Comparison of ENCODE assay signal across 34 cellular contexts in the genomic region with DNA sequence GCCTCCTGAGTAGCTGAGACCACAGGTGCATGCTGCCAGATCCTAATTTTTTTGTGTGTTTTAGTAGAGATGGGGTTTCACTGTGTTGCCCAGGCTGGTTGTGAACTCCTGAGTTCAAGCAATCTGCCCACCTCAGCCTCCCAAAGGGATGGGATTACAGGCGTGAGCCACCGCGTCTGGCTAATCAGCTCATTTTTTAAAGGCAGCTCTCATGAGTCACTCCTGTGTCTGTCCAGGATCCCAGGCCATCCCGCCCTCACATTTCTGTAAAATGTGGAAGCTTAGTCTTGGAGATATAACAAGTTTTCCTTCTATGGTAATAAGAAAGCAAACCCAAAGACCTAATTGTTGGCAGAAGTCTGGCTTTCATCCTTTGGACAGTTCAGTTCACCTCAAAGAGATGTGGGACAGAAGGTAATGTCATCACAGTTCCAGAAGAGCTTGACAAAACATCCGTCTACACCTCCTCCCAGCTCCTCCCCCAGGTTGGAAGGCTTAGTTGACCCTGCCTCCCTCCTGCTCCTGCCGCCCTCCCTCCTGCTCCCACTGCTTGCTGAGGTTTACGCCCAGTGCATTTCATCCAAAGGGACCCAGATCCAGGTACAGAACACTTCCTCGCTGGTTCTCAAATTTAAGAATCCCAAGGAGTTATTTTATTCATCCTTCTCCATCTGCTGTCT. TPM values are rescaled to one million over a fixed set of nuclear protein-coding genes. Genes with fewer than 3 reads are reported as not detected.
"Had no signal": no experiment of that assay in that cellular context is flagged by ENCODE, and none has a peak within 500 bp of the region (broad histone marks: within the 10 kb centered on the region; RNA-seq: fewer than 3 reads in every experiment).

No MANE protein-coding gene starts in this region.

- H3K4me3 Mint-ChIP-seq: activated CD4-positive, alpha-beta memory T cell treated with anti-CD3 and anti-CD28 coated beads, Interleukin-2, amount 10 ng/mL, durations not matched to agents 7 days and 5 days; activated CD4-positive, alpha-beta T cell treated with anti-CD3 and anti-CD28 coated beads, Interleukin-2, amount 10 ng/mL, durations not matched to agents 24 days and 14 days; activated T-cell treated with anti-CD3 and anti-CD28 coated beads, Interleukin-2, amount 50 U/mL, for 24 hours; central memory CD8-positive, alpha-beta T cell; naive thymus-derived CD4-positive, alpha-beta T cell; stimulated activated naive B cell treated with anti-CD40 and anti-IgM and Interleukin-4, amounts not matched to agents 10 μg/mL and 1 μg/mL and 100 μg/mL, for 72 hours had no signal

- DNase-seq: activated CD4-positive, alpha-beta memory T cell treated with anti-CD3 and anti-CD28 coated beads, Interleukin-2, amount 10 ng/mL, durations not matched to agents 7 days and 5 days; activated CD4-positive, alpha-beta T cell treated with anti-CD3 and anti-CD28 coated beads, Interleukin-2, amount 10 ng/mL, durations not matched to agents 24 days and 14 days; activated CD4-positive, CD25-positive, alpha-beta regulatory T cell treated with anti-CD3 and anti-CD28 coated beads, Interleukin-2, amount 50 U/mL, for 72 hours; activated CD8-positive, alpha-beta memory T cell treated with anti-CD3 and anti-CD28 coated beads, Interleukin-2, amount 50 U/mL, for 48 hours; activated gamma-delta T cell; activated naive CD4-positive, alpha-beta T cell treated with anti-CD3 and anti-CD28 coated beads, Interleukin-2, amount 50 U/mL, for 16 hours; activated T-cell treated with anti-CD3 and anti-CD28 coated beads, Interleukin-2, amount 50 U/mL, for 24 hours; amygdala; effector memory CD4-positive, alpha-beta T cell; erythroblast; head of caudate nucleus; hippocampal formation; kidney; left colon; midbrain; naive thymus-derived CD4-positive, alpha-beta T cell; pancreas; retina; sigmoid colon; stimulated activated CD4-positive, alpha-beta T cell treated with anti-CD3 and anti-CD28 coated beads, Interleukin-15, amount 100 ng/mL, for 24 hours; stimulated activated CD4-positive, alpha-beta T cell treated with anti-CD3 and anti-CD28 coated beads, Interleukin-2, amount 100 ng/mL, for 24 hours; stimulated activated naive B cell treated with anti-CD40 and anti-IgM and Interleukin-4, amounts not matched to agents 10 μg/mL and 1 μg/mL and 100 μg/mL, for 72 hours; stomach; T-helper 9 cell; thyroid gland; upper lobe of right lung had no signal

- H3K4me1 ChIP-seq: gastroesophageal sphincter, pancreas, prostate gland, sigmoid colon, stomach, thyroid gland, upper lobe of right lung had no signal

- H3K4me3 ChIP-seq: gastroesophageal sphincter, pancreas, prostate gland, sigmoid colon, stomach, thyroid gland, upper lobe of right lung had no signal

- H3K9me3 ChIP-seq: gastroesophageal sphincter, pancreas, prostate gland, sigmoid colon, stomach, thyroid gland, upper lobe of right lung had no signal

- H3K36me3 ChIP-seq: gastroesophageal sphincter, pancreas, prostate gland, sigmoid colon, stomach, thyroid gland, upper lobe of right lung had no signal

- ATAC-seq: gastroesophageal sphincter; left colon; naive thymus-derived CD4-positive, alpha-beta T cell; pancreas; stimulated activated naive B cell treated with anti-CD40 and anti-IgM and Interleukin-4, amounts not matched to agents 10 μg/mL and 1 μg/mL and 100 μg/mL, for 72 hours; upper lobe of right lung had no signal

- H3K27ac Mint-ChIP-seq: activated CD4-positive, alpha-beta memory T cell treated with anti-CD3 and anti-CD28 coated beads, Interleukin-2, amount 10 ng/mL, durations not matched to agents 7 days and 5 days; activated CD4-positive, alpha-beta T cell treated with anti-CD3 and anti-CD28 coated beads, Interleukin-2, amount 10 ng/mL, durations not matched to agents 24 days and 14 days; activated T-cell treated with anti-CD3 and anti-CD28 coated beads, Interleukin-2, amount 50 U/mL, for 24 hours; naive thymus-derived CD4-positive, alpha-beta T cell; stimulated activated naive B cell treated with anti-CD40 and anti-IgM and Interleukin-4, amounts not matched to agents 10 μg/mL and 1 μg/mL and 100 μg/mL, for 72 hours had no signal

- H3K9me3 Mint-ChIP-seq: activated CD4-positive, alpha-beta memory T cell treated with anti-CD3 and anti-CD28 coated beads, Interleukin-2, amount 10 ng/mL, durations not matched to agents 7 days and 5 days; activated CD4-positive, alpha-beta T cell treated with anti-CD3 and anti-CD28 coated beads, Interleukin-2, amount 10 ng/mL, durations not matched to agents 24 days and 14 days; activated T-cell treated with anti-CD3 and anti-CD28 coated beads, Interleukin-2, amount 50 U/mL, for 24 hours; central memory CD8-positive, alpha-beta T cell; stimulated activated naive B cell treated with anti-CD40 and anti-IgM and Interleukin-4, amounts not matched to agents 10 μg/mL and 1 μg/mL and 100 μg/mL, for 72 hours had no signal

- H3K27ac ChIP-seq: gastroesophageal sphincter, pancreas, prostate gland, sigmoid colon, stomach, thyroid gland, upper lobe of right lung, VCaP had no signal

- H3K4me1 Mint-ChIP-seq: activated CD4-positive, alpha-beta T cell treated with anti-CD3 and anti-CD28 coated beads, Interleukin-2, amount 10 ng/mL, durations not matched to agents 24 days and 14 days; central memory CD8-positive, alpha-beta T cell; stimulated activated naive B cell treated with anti-CD40 and anti-IgM and Interleukin-4, amounts not matched to agents 10 μg/mL and 1 μg/mL and 100 μg/mL, for 72 hours had no signal

- H3K27me3 ChIP-seq: thyroid gland had no signal

- H3K36me3 Mint-ChIP-seq: naive thymus-derived CD4-positive, alpha-beta T cell; stimulated activated naive B cell treated with anti-CD40 and anti-IgM and Interleukin-4, amounts not matched to agents 10 μg/mL and 1 μg/mL and 100 μg/mL, for 72 hours had no signal

RNA-seq across cellular contexts. Expression of a gene that starts 6.4 kb away (rescaled TPM):
- total RNA-seq: activated CD4-positive, alpha-beta T cell treated with anti-CD3 and anti-CD28 coated beads, Interleukin-2, amount 10 ng/mL, durations not matched to agents 24 days and 14 days; bronchial epithelial cell; dermis microvascular lymphatic vessel endothelial cell; liver; naive thymus-derived CD4-positive, alpha-beta T cell; stomach; T-helper 1 cell treated with Interleukin-12 subunit alpha and Interleukin-12 subunit beta and Interleukin-4 antibody, amounts not matched to agents 30 ng/mL and 1 ng/mL, for 36 hours; upper lobe of right lung had no signal
- polyA plus RNA-seq: liver; naive thymus-derived CD4-positive, alpha-beta T cell had no signal
